In the genomic region with DNA sequence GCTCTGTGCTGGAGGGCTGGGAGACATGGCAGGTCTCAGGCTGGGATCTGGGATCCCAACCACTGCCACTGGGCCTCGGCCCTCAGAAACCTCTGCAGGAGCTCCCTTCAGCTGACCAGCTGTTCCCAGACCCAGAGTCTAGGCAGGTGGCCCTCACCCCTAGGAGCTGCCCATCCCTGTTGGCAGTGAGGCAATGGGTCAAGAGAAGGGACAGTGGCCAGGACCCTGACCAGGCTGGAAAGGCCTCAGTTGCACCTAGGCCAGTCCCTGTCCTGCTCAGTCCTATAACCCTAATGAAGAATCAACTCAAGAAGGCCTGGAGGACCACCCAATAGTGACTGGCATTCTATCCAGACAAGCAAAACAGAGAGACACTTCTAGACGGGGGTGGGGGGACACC, we compare ENCODE assay signal across 3 cellular contexts. TPM values are rescaled to one million over a fixed set of nuclear protein-coding genes. Genes with fewer than 3 reads are reported as not detected.
"Had no signal": no experiment of that assay in that cellular context is flagged by ENCODE, and none has a peak within 500 bp of the region (broad histone marks: within the 10 kb centered on the region; RNA-seq: fewer than 3 reads in every experiment).

No MANE protein-coding gene starts in this region.

RNA-seq across cellular contexts. Expression of a gene that starts 52.4 kb away (rescaled TPM):
- total RNA-seq: K562, M059J, SJCRH30 had no signal
- polyA plus RNA-seq: K562 had no signal
